In genomic region chr9:127825319-127826051, GRCh38 we compare ENCODE assay signal across 7 cellular contexts. TPM values are rescaled to one million over a fixed set of nuclear protein-coding genes. Genes with fewer than 3 reads are reported as not detected.
DNase-seq lines count a peak whose midpoint lies in the region; ATAC-seq and TF ChIP-seq lines count a peak whose summit lies in the region.
"Had no signal": no experiment of that assay in that cellular context is flagged by ENCODE, and none has a peak within 500 bp of the region (broad histone marks: within the 10 kb centered on the region; RNA-seq: fewer than 3 reads in every experiment).

No MANE protein-coding gene starts in this region.

- in situ Hi-C loops in ACHN (cut with HindIII; ENCODE audit: low pct_ligation_motif_present, low pct_unique_long_range_greater_than_20kb, low sequenced_read_pairs) = no loop called here

- no peaks in the 10 kb centered on the region for H3K36me3 ChIP-seq in hepatocyte (replicated peaks; ENCODE audit: insufficient read depth, low read depth)

- peak overlapping the region; percentile 51 for H3K4me2 ChIP-seq in hepatocyte

- H3K27me3 Mint-ChIP-seq in natural killer cell (ENCODE audit: low read depth in 2 of 2) = no peaks in the 10 kb centered on the region

- H4K20me1 ChIP-seq in hepatocyte (ENCODE audit: insufficient read depth, poor library complexity, severe bottlenecking) = no peaks in the 10 kb centered on the region

- no peaks in the 10 kb centered on the region for H3K9me2 ChIP-seq in hepatocyte (replicated peaks; ENCODE audit: insufficient read depth)

- H3K79me2 ChIP-seq in hepatocyte = no peaks in the 10 kb centered on the region

- H3K27me3 ChIP-seq in hepatocyte = no peaks in the 10 kb centered on the region

- no peaks in the 10 kb centered on the region for H3K36me3 Mint-ChIP-seq in natural killer cell

- DNase-seq in ACHN (peak; percentile 41), NCI-H82 (lab: John Stamatoyannopoulos, UW) (peak; percentile 72), hepatocyte (ENCODE audit: low spot score) (peak; percentile 80), natural killer cell (no peak), medulla oblongata (ENCODE audit: extremely low spot score) (no peak)
- DNase-seq: EL had no signal

- H3K9me3 Mint-ChIP-seq in natural killer cell = no peaks in the 10 kb centered on the region

- no peak overlapping the region for H3K27ac ChIP-seq in hepatocyte

- no peak overlapping the region for H2AFZ ChIP-seq in hepatocyte

- no peak overlapping the region for H3K4me3 ChIP-seq in hepatocyte

- H3K4me3 Mint-ChIP-seq in natural killer cell = no peak overlapping the region

- ATAC-seq in GM21529 (IDR thresholded peaks at IDR 0.05; ENCODE audit: unreplicated experiment) = no peak
- ATAC-seq in natural killer cell = no peak

- H3K4me1 ChIP-seq in hepatocyte (ENCODE audit: insufficient read depth) = peaks cover 9% of the 10 kb centered on the region

- intact Hi-C loops in natural killer cell (cut with micrococcal nuclease) = no loop called here

- H3K27ac Mint-ChIP-seq in natural killer cell = no peak overlapping the region

- H3K4me1 Mint-ChIP-seq in natural killer cell = peaks cover 5 to 7% of the 10 kb centered on the region in 2 donors

- TF ChIP-seq CTCF in hepatocyte (IDR thresholded peaks at IDR 0.05; ENCODE audit: poor library complexity) (peak; percentile 43), natural killer cell (IDR thresholded peaks at IDR 0.05) (no peak)

- H3K9me3 ChIP-seq in hepatocyte (ENCODE audit: low read depth) = no peaks in the 10 kb centered on the region

- 31% methylated on average over 36 of the region's 42 CpGs for WGBS in hepatocyte (ENCODE audit: low lambda C conversion rate, missing lambda C conversion rate)

RNA-seq across cellular contexts. Expression of gene FPGS, which starts 22.8 kb away (rescaled TPM):
- total RNA-seq in hepatocyte = 27.4 and 30.9 TPM in 2 replicates
- polyA plus RNA-seq in hepatocyte = 48.5 and 52.2 TPM in 2 replicates
- total RNA-seq in natural killer cell = 100 to 1,000 TPM in 2 of 3 donors, 10 to 100 TPM in 1; 99.1 to 108 (median 107) TPM

RNA-seq across cellular contexts. Expression of gene ENG, which starts 29.0 kb away (rescaled TPM):
- total RNA-seq in hepatocyte (3.2 and 6.8 TPM in 2 replicates), natural killer cell (10 to 100 TPM in 2 of 3 donors, 1 to 10 TPM in 1; 8.5 to 13.6 (median 12.3) TPM)
- 19.4 and 21.2 TPM in 2 replicates for polyA plus RNA-seq in hepatocyte

RNA-seq across cellular contexts. Expression of gene CDK9, which starts 39.7 kb away (rescaled TPM):
- total RNA-seq in hepatocyte = 53.5 and 84.6 TPM in 2 replicates
- 91.4 and 92.3 TPM in 2 replicates for polyA plus RNA-seq in hepatocyte
- 100 to 1,000 TPM; 181 to 207 (median 188) TPM for total RNA-seq in natural killer cell

RNA-seq across cellular contexts. Expression of gene SH2D3C, which starts 47.0 kb away (rescaled TPM):
- total RNA-seq in hepatocyte = 0.23 and 0.96 TPM in 2 replicates
- 0.89 and 2.2 TPM in 2 replicates for polyA plus RNA-seq in hepatocyte
- total RNA-seq in natural killer cell = 10 to 100 TPM; 42.8 to 86.8 (median 56.6) TPM

RNA-seq across cellular contexts. Expression of gene AK1, which starts 52.0 kb away (rescaled TPM):
- total RNA-seq in hepatocyte = 28.3 and 39.8 TPM in 2 replicates
- polyA plus RNA-seq in hepatocyte = 85.9 and 91.3 TPM in 2 replicates
- total RNA-seq in natural killer cell = 10 to 100 TPM; 47.3 to 76.3 (median 54.2) TPM

Comparison
In these comparisons a context has a peak if more than half of its experiments do, and no peak if none do; other contexts are left out.
1. DNase-seq: peak in ACHN (single experiment), NCI-H82 (single experiment) and hepatocyte (single experiment); none in natural killer cell (single experiment) and medulla oblongata (single experiment).